In genomic region chr9:37522971-37523370, GRCh38 we compare ENCODE assay signal across 8 cellular contexts.
"Had no signal": no experiment of that assay in that cellular context is flagged by ENCODE, and none has a peak within 500 bp of the region (broad histone marks: within the 10 kb centered on the region; RNA-seq: fewer than 3 reads in every experiment).

No MANE protein-coding gene starts in this region.

- H3K27ac Mint-ChIP-seq: HFFc6 had no signal

- DNase-seq: GM23248, GOT3, H7, HFFc6, IMR-90 had no signal

- H3K9me3 ChIP-seq: HAP-1 had no signal

- H3K9me3 Mint-ChIP-seq: HFFc6 had no signal

- H3K4me3 ChIP-seq: GM23248, HAP-1 had no signal

- ATAC-seq: HCT116 had no signal

- H3K27ac ChIP-seq: GM23248, HL-60 had no signal

- H3K4me1 ChIP-seq: HAP-1 had no signal

- H3K4me3 Mint-ChIP-seq: HFFc6 had no signal
